ENCODE assay signal across 8 cellular contexts in genomic region chr6:122399348-122400120, GRCh38. TPM values are rescaled to one million over a fixed set of nuclear protein-coding genes. Genes with fewer than 3 reads are reported as not detected.
A peak's percentile ranks its signal among the peaks of the same experiment; 100 is the strongest.
DNase-seq lines count a peak whose midpoint lies in the region; ATAC-seq and TF ChIP-seq lines count a peak whose summit lies in the region.

A gene with protein sequence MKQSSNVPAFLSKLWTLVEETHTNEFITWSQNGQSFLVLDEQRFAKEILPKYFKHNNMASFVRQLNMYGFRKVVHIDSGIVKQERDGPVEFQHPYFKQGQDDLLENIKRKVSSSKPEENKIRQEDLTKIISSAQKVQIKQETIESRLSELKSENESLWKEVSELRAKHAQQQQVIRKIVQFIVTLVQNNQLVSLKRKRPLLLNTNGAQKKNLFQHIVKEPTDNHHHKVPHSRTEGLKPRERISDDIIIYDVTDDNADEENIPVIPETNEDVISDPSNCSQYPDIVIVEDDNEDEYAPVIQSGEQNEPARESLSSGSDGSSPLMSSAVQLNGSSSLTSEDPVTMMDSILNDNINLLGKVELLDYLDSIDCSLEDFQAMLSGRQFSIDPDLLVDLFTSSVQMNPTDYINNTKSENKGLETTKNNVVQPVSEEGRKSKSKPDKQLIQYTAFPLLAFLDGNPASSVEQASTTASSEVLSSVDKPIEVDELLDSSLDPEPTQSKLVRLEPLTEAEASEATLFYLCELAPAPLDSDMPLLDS (plus strand): TSS chr6:122399652. CDS start chr6:122399738, 86 bp downstream.

- TF ChIP-seq CTCF in GM13977 (IDR thresholded peaks at IDR 0.05; ENCODE audit: extremely low read depth, insufficient read depth, missing control alignments) (no peak), right atrium auricular region (IDR thresholded peaks at IDR 0.05) (peak in 1 of 2 donors; percentile 54), uterus (IDR thresholded peaks at IDR 0.05) (peak in 2 of 4 experiments; percentile 28 to 38)

- intact Hi-C loops in uterus (cut with DNase I; ENCODE audit: low total_unique reads): no loop called here

- peaks cover 28% of the 10 kb centered on the region for H3K4me1 Mint-ChIP-seq in T-helper 1 cell treated with Interleukin-12 subunit alpha and Interleukin-12 subunit beta and Interleukin-4 antibody, amounts not matched to agents 30 μg/mL and 1 μg/mL, for 36 hours (ENCODE audit: low read depth)

- in situ Hi-C loops in GM13977 (cut with MboI; ENCODE audit: low pct_unique_long_range_greater_than_20kb, low sequenced_read_pairs, unreplicated experiment): no loop called here

- TF ChIP-seq POLR2A in uterus (IDR thresholded peaks at IDR 0.05): peak; percentile 24 to 58

- peak within 1 kb of the TSS; percentile 81 for H3K27ac ChIP-seq in angular gyrus (ENCODE audit: low read depth, low read length)
- peak within 1 kb of the TSS; percentile 92 for H3K27ac ChIP-seq in right atrium auricular region
- H3K27ac ChIP-seq in uterus: peak within 1 kb of the TSS; percentile 90 to 92

- no peaks in the 10 kb centered on the region for H3K9me3 ChIP-seq in right atrium auricular region
- no peaks in the 10 kb centered on the region for H3K9me3 ChIP-seq in uterus

- ATAC-seq in HG02884 (IDR thresholded peaks at IDR 0.05; ENCODE audit: unreplicated experiment): peak; percentile 98

- no peaks in the 10 kb centered on the region for H3K9me3 Mint-ChIP-seq in T-helper 1 cell treated with Interleukin-12 subunit alpha and Interleukin-12 subunit beta and Interleukin-4 antibody, amounts not matched to agents 30 μg/mL and 1 μg/mL, for 36 hours

- no peaks in the 10 kb centered on the region for H3K27me3 Mint-ChIP-seq in T-helper 1 cell treated with Interleukin-12 subunit alpha and Interleukin-12 subunit beta and Interleukin-4 antibody, amounts not matched to agents 30 μg/mL and 1 μg/mL, for 36 hours (ENCODE audit: low read depth)

- H3K4me3 Mint-ChIP-seq in T-helper 1 cell treated with Interleukin-12 subunit alpha and Interleukin-12 subunit beta and Interleukin-4 antibody, amounts not matched to agents 30 μg/mL and 1 μg/mL, for 36 hours: peak within 1 kb of the TSS; percentile 99

- H3K36me3 ChIP-seq in right atrium auricular region (no peaks in the 10 kb centered on the region), uterus (no peaks in the 10 kb centered on the region)

- peak; percentile 93 for DNase-seq in GM13977 (ENCODE audit: low spot score)
- peak; percentile 83 for DNase-seq in NCI-H1694 (lab: John Stamatoyannopoulos, UW)
- DNase-seq in right atrium auricular region (ENCODE audit: low spot score): peak; percentile 98
- DNase-seq in pulmonary artery endothelial cell (ENCODE audit: low read depth, low spot score): peak; percentile 95
- peak; percentile 96 for DNase-seq in uterus

- H3K4me1 ChIP-seq in right atrium auricular region (peaks cover 0 to 13% of the 10 kb centered on the region in 2 donors), uterus (peaks cover 0 to 3% of the 10 kb centered on the region in 2 donors)

- peaks cover 5% of the 10 kb centered on the region for H3K36me3 Mint-ChIP-seq in T-helper 1 cell treated with Interleukin-12 subunit alpha and Interleukin-12 subunit beta and Interleukin-4 antibody, amounts not matched to agents 30 μg/mL and 1 μg/mL, for 36 hours (ENCODE audit: low read depth)

- peak within 1 kb of the TSS; percentile 97 for H3K27ac Mint-ChIP-seq in T-helper 1 cell treated with Interleukin-12 subunit alpha and Interleukin-12 subunit beta and Interleukin-4 antibody, amounts not matched to agents 30 μg/mL and 1 μg/mL, for 36 hours

- peak within 1 kb of the TSS; percentile 86 to 89 for H3K4me3 ChIP-seq in right atrium auricular region
- H3K4me3 ChIP-seq in uterus: peak within 1 kb of the TSS; percentile 75 to 83

- H3K27me3 ChIP-seq in right atrium auricular region (no peaks in the 10 kb centered on the region), uterus (no peaks in the 10 kb centered on the region)

RNA-seq across cellular contexts. Expression of the gene that starts here (rescaled TPM):
- 10 to 100 TPM; 37.5 to 65.9 TPM for total RNA-seq in right atrium auricular region
- total RNA-seq in pulmonary artery endothelial cell: 19.0 and 20.2 TPM in 2 replicates
- total RNA-seq in uterus: 10 to 100 TPM; 19.0 to 72.4 (median 33.4) TPM

Comparison
In these comparisons a context has a peak if more than half of its experiments do, and no peak if none do; other contexts are left out.
1. Peak in every context shown above with its lines: DNase-seq, ATAC-seq, H3K4me3 ChIP-seq and H3K27ac ChIP-seq.